In genomic region chr16:79651363-79651762, GRCh38 we compare ENCODE assay signal across 9 cellular contexts. TPM values are rescaled to one million over a fixed set of nuclear protein-coding genes. Genes with fewer than 3 reads are reported as not detected.
DNase-seq lines count a peak whose midpoint lies in the region; TF ChIP-seq lines count a peak whose summit lies in the region.
"Had no signal": no experiment of that assay in that cellular context is flagged by ENCODE, and none has a peak within 500 bp of the region (broad histone marks: within the 10 kb centered on the region; RNA-seq: fewer than 3 reads in every experiment).

No MANE protein-coding gene starts in this region.

- H3K36me3 Mint-ChIP-seq in glutamatergic neuron (ENCODE audit: unreplicated experiment): no peaks in the 10 kb centered on the region

- no peak overlapping the region for H3K27ac ChIP-seq in SJSA1
- no peak overlapping the region for H3K27ac ChIP-seq in uterus

- TF ChIP-seq CTCF in fibroblast of mammary gland (conservative IDR thresholded peaks at IDR 0.05; ENCODE audit: control insufficient read depth, insufficient read depth, low read depth, low read length) (no peak), uterus (IDR thresholded peaks at IDR 0.05) (no peak), glutamatergic neuron (IDR thresholded peaks at IDR 0.05; ENCODE audit: partially characterized antibody, unreplicated experiment) (no peak)

- intact Hi-C loops in uterus (cut with DNase I; ENCODE audit: low total_unique reads): no loop called here

- H3K27ac Mint-ChIP-seq in glutamatergic neuron (ENCODE audit: unreplicated experiment): no peak overlapping the region

- H3K4me3 ChIP-seq in SJSA1 (no peak overlapping the region), fibroblast of mammary gland (ENCODE audit: control insufficient read depth, low read depth, low read length) (no peak overlapping the region), uterus (no peak overlapping the region)

- peaks cover 3% of the 10 kb centered on the region for H3K27me3 Mint-ChIP-seq in glutamatergic neuron (ENCODE audit: unreplicated experiment)

- H3K4me1 Mint-ChIP-seq in glutamatergic neuron (ENCODE audit: low read depth, unreplicated experiment): peaks cover 5% of the 10 kb centered on the region

- H3K4me1 ChIP-seq in SJSA1 (replicated peaks): peaks cover 6% of the 10 kb centered on the region
- no peaks in the 10 kb centered on the region for H3K4me1 ChIP-seq in uterus

- H3K4me3 Mint-ChIP-seq in glutamatergic neuron (ENCODE audit: unreplicated experiment): no peak overlapping the region

- H3K9me3 Mint-ChIP-seq in glutamatergic neuron (ENCODE audit: unreplicated experiment): peaks cover 3% of the 10 kb centered on the region

- H3K9me3 ChIP-seq in SJSA1 (replicated peaks) (no peaks in the 10 kb centered on the region), uterus (no peaks in the 10 kb centered on the region)

- DNase-seq in SJSA1 (ENCODE audit: low read depth in 1 of 2, low spot score in 2 of 2) (peak; percentile 51 to 67), fibroblast of mammary gland (ENCODE audit: low read depth) (peak; percentile 71), midbrain (lab: John Stamatoyannopoulos, UW) (peak; percentile 54), uterus (peak; percentile 53 to 58), glutamatergic neuron (no peak), T-helper 1 cell (no peak), MV-4-11 (lab: John Stamatoyannopoulos, UW) (no peak)
- DNase-seq: activated CD4-positive, alpha-beta T cell treated with anti-CD3 and anti-CD28 coated beads for 48 hours; NCI-H187 treated with DMSO at 0.1 percent for 48 hours had no signal

- H3K36me3 ChIP-seq in SJSA1: no peaks in the 10 kb centered on the region
- no peaks in the 10 kb centered on the region for H3K36me3 ChIP-seq in uterus

- no peak for TF ChIP-seq POLR2A in uterus (IDR thresholded peaks at IDR 0.05)

- no peaks in the 10 kb centered on the region for H3K27me3 ChIP-seq in SJSA1 (replicated peaks)
- no peaks in the 10 kb centered on the region for H3K27me3 ChIP-seq in uterus

RNA-seq across cellular contexts. Expression of gene MAF, which starts 50.8 kb away (rescaled TPM):
- total RNA-seq in SJSA1 (2014; rRNA removed; shearing (Covaris generic)): 12.8 and 13.8 TPM in 2 replicates
- 10 to 100 TPM; 11.0 to 92.6 (median 26.3) TPM for total RNA-seq in uterus
- total RNA-seq in glutamatergic neuron (ENCODE audit: unreplicated experiment): 5.0 TPM

Comparison
In these comparisons a context has a peak if more than half of its experiments do, and no peak if none do; other contexts are left out.
1. DNase-seq: peak in SJSA1 (2 of 2), fibroblast of mammary gland (single experiment), midbrain (single experiment) and uterus (2 of 2); none in glutamatergic neuron (single experiment), T-helper 1 cell (0 of 5) and MV-4-11 (single experiment).